24 cellular contexts compared by ENCODE assay signal in genomic region chr14:30507209-30507608, GRCh38.
"Had no signal": no experiment of that assay in that cellular context is flagged by ENCODE, and none has a peak within 500 bp of the region (broad histone marks: within the 10 kb centered on the region; RNA-seq: fewer than 3 reads in every experiment).

No MANE protein-coding gene starts in this region.

- H3K27ac ChIP-seq: adrenal gland, KMS-11, SJSA1, WERI-Rb-1 had no signal

- H3K9me3 Mint-ChIP-seq: activated CD4-positive, alpha-beta memory T cell treated with anti-CD3 and anti-CD28 coated beads, Interleukin-2, amount 10 ng/mL, durations not matched to agents 7 days and 5 days; activated naive CD8-positive, alpha-beta T cell treated with anti-CD3 and anti-CD28 coated beads, Interleukin-2, amount 10 ng/mL, durations not matched to agents 7 days and 5 days; activated T-cell treated with anti-CD3 and anti-CD28 coated beads, Interleukin-2, amount 50 U/mL, for 72 hours; activated T-helper 2 cell treated with anti-CD3 and anti-CD28 coated beads, Interferon-gamma antibody, Interleukin-2, Interleukin-4, amounts not matched to agents 10 μg/mL and 5 μg/mL and 100 μg/mL, durations not matched to agents 14 hours and 24 hours and 36 hours; T-helper 1 cell treated with Interleukin-12 subunit alpha and Interleukin-12 subunit beta and Interleukin-4 antibody, amounts not matched to agents 30 μg/mL and 1 μg/mL, for 36 hours had no signal

- H3K4me1 Mint-ChIP-seq: activated CD4-positive, alpha-beta memory T cell treated with anti-CD3 and anti-CD28 coated beads, Interleukin-2, amount 10 ng/mL, durations not matched to agents 7 days and 5 days; activated CD4-positive, alpha-beta T cell treated with anti-CD3 and anti-CD28 coated beads for 36 hours; activated naive CD8-positive, alpha-beta T cell treated with anti-CD3 and anti-CD28 coated beads, Interleukin-2, amount 10 ng/mL, durations not matched to agents 7 days and 5 days had no signal

- H3K27ac Mint-ChIP-seq: activated CD4-positive, alpha-beta memory T cell treated with anti-CD3 and anti-CD28 coated beads, Interleukin-2, amount 10 ng/mL, durations not matched to agents 7 days and 5 days; activated CD4-positive, alpha-beta T cell treated with anti-CD3 and anti-CD28 coated beads for 36 hours; activated naive CD8-positive, alpha-beta T cell treated with anti-CD3 and anti-CD28 coated beads, Interleukin-2, amount 10 ng/mL, durations not matched to agents 7 days and 5 days; activated T-cell treated with anti-CD3 and anti-CD28 coated beads, Interleukin-2, amount 50 U/mL, for 72 hours; activated T-helper 2 cell treated with anti-CD3 and anti-CD28 coated beads, Interferon-gamma antibody, Interleukin-2, Interleukin-4, amounts not matched to agents 10 μg/mL and 5 μg/mL and 100 μg/mL, durations not matched to agents 14 hours and 24 hours and 36 hours; T-helper 1 cell treated with Interleukin-12 subunit alpha and Interleukin-12 subunit beta and Interleukin-4 antibody, amounts not matched to agents 30 μg/mL and 1 μg/mL, for 36 hours had no signal

- H3K9ac ChIP-seq: KMS-11 had no signal

- DNase-seq: activated CD4-positive, alpha-beta memory T cell treated with anti-CD3 and anti-CD28 coated beads, Interleukin-2, amount 10 ng/mL, durations not matched to agents 7 days and 5 days; activated CD4-positive, alpha-beta T cell treated with anti-CD3 and anti-CD28 coated beads for 36 hours; activated CD4-positive, alpha-beta T cell treated with anti-CD3 and anti-CD28 coated beads, Interleukin-2, amount 50 U/mL, for 1 hour; activated gamma-delta T cell treated with Interleukin-2 at 50 U/mL for 16 hours; activated naive CD4-positive, alpha-beta T cell treated with anti-CD3 and anti-CD28 coated beads, Interleukin-2, amount 50 U/mL, for 16 hours; activated naive CD8-positive, alpha-beta T cell treated with anti-CD3 and anti-CD28 coated beads, Interleukin-2, amount 10 ng/mL, durations not matched to agents 7 days and 5 days; activated T-cell treated with anti-CD3 and anti-CD28 coated beads, Interleukin-2, amount 50 U/mL, for 72 hours; adrenal gland; anterior cingulate cortex; cerebellar nuclear complex; MG63; NCI-H1092; NCI-H1417; NCI-H1694 treated with DMSO at 0.1 percent for 48 hours; NCI-H2081; NCI-H510A treated with DMSO at 0.1 percent for 48 hours; PC-3; SHP77; WERI-Rb-1 had no signal

- H3K9me3 ChIP-seq: adrenal gland, MG63, SJSA1 had no signal

- H3K4me3 Mint-ChIP-seq: activated CD4-positive, alpha-beta memory T cell treated with anti-CD3 and anti-CD28 coated beads, Interleukin-2, amount 10 ng/mL, durations not matched to agents 7 days and 5 days; activated CD4-positive, alpha-beta T cell treated with anti-CD3 and anti-CD28 coated beads for 36 hours; activated naive CD8-positive, alpha-beta T cell treated with anti-CD3 and anti-CD28 coated beads, Interleukin-2, amount 10 ng/mL, durations not matched to agents 7 days and 5 days; activated T-cell treated with anti-CD3 and anti-CD28 coated beads, Interleukin-2, amount 50 U/mL, for 72 hours; T-helper 1 cell treated with Interleukin-12 subunit alpha and Interleukin-12 subunit beta and Interleukin-4 antibody, amounts not matched to agents 30 μg/mL and 1 μg/mL, for 36 hours had no signal

- ATAC-seq: activated CD4-positive, alpha-beta T cell treated with anti-CD3 and anti-CD28 coated beads for 36 hours; activated T-cell treated with anti-CD3 and anti-CD28 coated beads, Interleukin-2, amount 50 U/mL, for 72 hours; PC-3; SK-N-SH treated with all-trans-retinoic acid at 6 μM for 48 hours had no signal

- H3K36me3 ChIP-seq: adrenal gland, MG63, SJSA1, WERI-Rb-1 had no signal

- H3K27me3 ChIP-seq: adrenal gland, MG63 had no signal

- H3K36me3 Mint-ChIP-seq: activated naive CD8-positive, alpha-beta T cell treated with anti-CD3 and anti-CD28 coated beads, Interleukin-2, amount 10 ng/mL, durations not matched to agents 7 days and 5 days had no signal

- H3K4me1 ChIP-seq: adrenal gland, SJSA1 had no signal

- H3K4me3 ChIP-seq: adrenal gland, MG63, SJSA1 had no signal
